ENCODE assay signal across 8 cellular contexts in genomic region chr19:49896863-49897621, GRCh38. TPM values are rescaled to one million over a fixed set of nuclear protein-coding genes. Genes with fewer than 3 reads are reported as not detected.
DNase-seq lines count a peak whose midpoint lies in the region; ATAC-seq, FAIRE-seq and TF ChIP-seq lines count a peak whose summit lies in the region.

Gene IL4I1 (minus strand): TSS chr19:49896887. CDS start chr19:49896160, 727 bp downstream.

- H3K9me2 ChIP-seq in PC-3 (replicated peaks; ENCODE audit: low read length), result no peaks in the 10 kb centered on the region

- H3K4me2 ChIP-seq in PC-3 (ENCODE audit: low read length), result peak within 1 kb of the TSS; percentile 18; the same call in 1 of the 2 replicates
- H3K4me2 ChIP-seq in HepG2 (ENCODE audit: low read depth, low read length), result peak within 1 kb of the TSS; percentile 10; the same call in 1 of the 2 replicates

- no peak for TF ChIP-seq CTCF in PC-3 (conservative IDR thresholded peaks at IDR 0.05; ENCODE audit: low read depth, low read length)
- TF ChIP-seq CTCF in HepG2 (CRISPR knock-in tag; IDR thresholded peaks at IDR 0.05), result no peak

- TF ChIP-seq EP300 in HepG2 (IDR thresholded peaks at IDR 0.05; ENCODE audit: low read depth in 2 of 2, low read length in 2 of 2), result no peak
- no peak for TF ChIP-seq EP300 in HepG2 (CRISPR knock-in tag; IDR thresholded peaks at IDR 0.05; ENCODE audit: borderline replicate concordance)

- no peaks in the 10 kb centered on the region for H3F3A ChIP-seq in PC-3 (ENCODE audit: low read length, unreplicated experiment)

- H3K27ac ChIP-seq in PC-3 (ENCODE audit: low read length) (peak within 1 kb of the TSS; percentile 17), HepG2 (ENCODE audit: extremely low read length, insufficient read depth, low read length) (no peak within 1 kb of the TSS)

- FAIRE-seq in H54 (lab: Jason Lieb, UNC) (no peak), HepG2 (lab: Jason Lieb, UNC) (no peak)

- H3K27me3 ChIP-seq in PC-3 (ENCODE audit: low read length), result no peaks in the 10 kb centered on the region
- peaks cover 9 to 17% of the 10 kb centered on the region in 2 experiments; a peak in 4 of 5 replicates for H3K27me3 ChIP-seq in HepG2 (ENCODE audit: control insufficient read depth in 1 of 2, insufficient read depth in 2 of 2, low read length in 2 of 2)

- ATAC-seq in PC-3, result peak; percentile 35; the same call in 1 of the 2 replicates
- ATAC-seq in HepG2, result no peak

- CTCF ChIA-PET in PC-3 (lab: Charles Lee) (no interaction called here), HepG2 (lab: Yijun Ruan, JAX; ENCODE audit: low intra/inter-chr PET ratio, low total read pairs) (no interaction called here)

- POLR2A ChIA-PET in PC-3 (lab: Charles Lee; ENCODE audit: unreplicated experiment), result no interaction called here
- POLR2A ChIA-PET in HepG2 (lab: Yijun Ruan, JAX), result no interaction called here

- intact Hi-C loops in PC-3 (cut with micrococcal nuclease), result no loop called here
- intact Hi-C loops in HepG2 (cut with micrococcal nuclease; ENCODE audit: unreplicated experiment), result no loop called here

- H3K79me2 ChIP-seq in PC-3 (ENCODE audit: low read length) (no peaks in the 10 kb centered on the region), HepG2 (ENCODE audit: insufficient read depth, low read length) (no peaks in the 10 kb centered on the region)

- H4K20me1 ChIP-seq in PC-3 (ENCODE audit: low read length) (no peaks in the 10 kb centered on the region), HepG2 (ENCODE audit: insufficient read depth, low read length) (no peaks in the 10 kb centered on the region)

- DNase-seq in GDM1 (lab: John Stamatoyannopoulos, UW) (peak; percentile 22), H54 (ENCODE audit: insufficient read length, low spot score) (peak; percentile 63), PC-3 (no peak), HepG2 (ENCODE audit: low spot score) (no peak), GOT3 (lab: John Stamatoyannopoulos, UW) (no peak)
- DNase-seq in activated effector memory CD4-positive, alpha-beta T cell treated with Interleukin-2 at 50 U/mL for 16 hours, result peak; percentile 51
- peak; percentile 79 for DNase-seq in stimulated activated CD8-positive, alpha-beta memory T cell treated with anti-CD3 and anti-CD28 coated beads, Interleukin-4, amount 100 ng/mL, for 48 hours
- no peak for DNase-seq in NK-92 treated with Interleukin-12 subunit alpha and Interleukin-12 subunit beta, amount 100 ng/mL, for 24 hours (lab: John Stamatoyannopoulos, UW)

- H3K4me1 ChIP-seq in PC-3 (ENCODE audit: insufficient read depth, low read length) (peaks cover 12% of the 10 kb centered on the region), HepG2 (ENCODE audit: insufficient read depth, low read length) (peaks cover 18% of the 10 kb centered on the region)

- H3K9ac ChIP-seq in PC-3 (ENCODE audit: low read length) (0 out of 2 replicates have a peak within 1 kb of the TSS, but pooled peaks have one; percentile 1), HepG2 (ENCODE audit: insufficient read depth, low read depth, low read length) (no peak within 1 kb of the TSS)

- H3K36me3 ChIP-seq in PC-3 (ENCODE audit: low read depth, low read length), result no peaks in the 10 kb centered on the region
- H3K36me3 ChIP-seq in HepG2 (replicated peaks in 1 of 2; ENCODE audit: control insufficient read depth in 1 of 2, insufficient read depth in 2 of 2, low read length in 2 of 2), result no peaks in the 10 kb centered on the region

- H3K4me3 ChIP-seq in PC-3 (ENCODE audit: low read length) (no peak within 1 kb of the TSS), HepG2 (replicated peaks in 1 of 3; ENCODE audit: insufficient read depth in 1 of 3, low read depth in 2 of 3, low read length in 3 of 3) (peak within 1 kb of the TSS in 1 of 3 experiments; percentile 10; a peak in 1 of 6 replicates)

- BruUV-seq in PC-3 (replicated peaks; lab: Mats Ljungman, UMichigan), result no TSS peak
- no TSS peak for BruUV-seq in HepG2 (replicated peaks; lab: Mats Ljungman, UMichigan)

- no peak for TF ChIP-seq RAD21 in HepG2 (CRISPR knock-in tag; IDR thresholded peaks at IDR 0.05)

- H2AFZ ChIP-seq in PC-3 (ENCODE audit: low read length) (peak within 1 kb of the TSS; percentile 39; the same call in 1 of the 2 replicates), HepG2 (ENCODE audit: low read length) (no peak within 1 kb of the TSS)

- in situ Hi-C loops in HepG2 (cut with HindIII; ENCODE audit: extremely low pct_ligation_motif_present, low pct_unique_long_range_greater_than_20kb), result no loop called here

- WGBS in HepG2 (ENCODE audit: low lambda C conversion rate), result 38% methylated on average over 17 of the region's 20 CpGs

- H3K9me3 ChIP-seq in PC-3 (ENCODE audit: low read length), result no peaks in the 10 kb centered on the region
- no peaks in the 10 kb centered on the region for H3K9me3 ChIP-seq in HepG2 (ENCODE audit: low read length)

- TF ChIP-seq POLR2A in H54 (IDR thresholded peaks at IDR 0.05; ENCODE audit: low read depth, low read length) (no peak), HepG2 (IDR thresholded peaks at IDR 0.05; ENCODE audit: insufficient read depth in 1 of 2, low read depth in 2 of 2, low read length in 2 of 2) (no peak)

TF ChIP-seq in HepG2, 621 proteins besides CTCF, POLR2A, EP300 and RAD21:
- TF ChIP-seq RFXANK (CRISPR knock-in tag; IDR thresholded peaks at IDR 0.05) (no peak), CREB1 (IDR thresholded peaks at IDR 0.05) (0 out of 2 replicates have a peak, but pooled peaks have one; percentile 8), CREB1 (CRISPR knock-in tag; IDR thresholded peaks at IDR 0.05) (no peak), MLXIP (CRISPR knock-in tag; IDR thresholded peaks at IDR 0.05; ENCODE audit: borderline replicate concordance) (no peak), NFE2L2 (IDR thresholded peaks at IDR 0.05; ENCODE audit: low read length) (no peak), HDAC6 (IDR thresholded peaks at IDR 0.05; ENCODE audit: low read depth, low read length) (no peak)

RNA-seq across cellular contexts. Expression of gene IL4I1, which starts in this region (rescaled TPM):
- total RNA-seq in PC-3 (2014; rRNA removed) (0.29 and 2.2 TPM in 2 replicates), HepG2 (2016; rRNA removed; fragmentation: Illumina TruSeq; extraction: Trizol) (not detected in 2 replicates)
- not detected in 2 replicates for total RNA-seq in HepG2 (2016; cell fraction: cytosol; rRNA removed; fragmentation: Illumina TruSeq; extraction: Trizol; ENCODE audit: low read depth)
- total RNA-seq in HepG2 (2016; cell fraction: insoluble cytoplasmic fraction; rRNA removed; fragmentation: Illumina TruSeq; extraction: Trizol), result 0.18 and 0.30 TPM in 2 replicates
- total RNA-seq in HepG2 (2016; cell fraction: membrane; rRNA removed; fragmentation: Illumina TruSeq; extraction: Trizol), result not detected in 2 replicates
- not detected in 2 replicates for total RNA-seq in HepG2 (2016; cell fraction: nucleus; rRNA removed; fragmentation: Illumina TruSeq; extraction: Trizol)
- not detected in 2 replicates for polyA plus RNA-seq in HepG2 (2011; rRNA removed)
- polyA plus RNA-seq in HepG2 (2011; cell fraction: cytosol; rRNA removed), result 0.08 TPM in 1 of 2 replicates, not detected in the other
- polyA plus RNA-seq in HepG2 (2011; cell fraction: nucleus; rRNA removed), result 0.16 and 0.28 TPM in 2 replicates
- polyA plus RNA-seq in HepG2 (2012), result 0.50 TPM in 1 of 2 replicates, not detected in the other
- polyA plus RNA-seq in HepG2 (2016; cell fraction: cytosol; fragmentation: Illumina TruSeq; extraction: Trizol; ENCODE audit: low read depth), result 0.29 TPM in 1 of 2 replicates, not detected in the other
- polyA plus RNA-seq in HepG2 (2016; cell fraction: insoluble cytoplasmic fraction; fragmentation: Illumina TruSeq; extraction: Trizol; ENCODE audit: low read depth), result not detected in 2 replicates
- not detected in 2 replicates for polyA plus RNA-seq in HepG2 (2016; cell fraction: membrane; fragmentation: Illumina TruSeq; extraction: Trizol; ENCODE audit: low read depth)
- not detected in 2 replicates for polyA plus RNA-seq in HepG2 (2016; cell fraction: nucleus; fragmentation: Illumina TruSeq; extraction: Trizol; ENCODE audit: insufficient read depth, low read depth)
- polyA minus RNA-seq in HepG2 (2011; rRNA and poly(A)+ RNA removed; ENCODE audit: low replicate concordance), result 0.09 TPM in 1 of 2 replicates, not detected in the other
- polyA minus RNA-seq in HepG2 (2011; cell fraction: cytosol; rRNA and poly(A)+ RNA removed), result not detected in 2 replicates
- not detected in 2 replicates for polyA minus RNA-seq in HepG2 (2011; cell fraction: nucleus; rRNA and poly(A)+ RNA removed)

Comparison
In these comparisons a context has a peak if more than half of its experiments do, and no peak if none do; other contexts are left out.
1. DNase-seq: peak in GDM1 (single experiment), H54 (single experiment), activated effector memory CD4-positive, alpha-beta T cell treated with Interleukin-2 at 50 U/mL for 16 hours (single experiment) and stimulated activated CD8-positive, alpha-beta memory T cell treated with anti-CD3 and anti-CD28 coated beads, Interleukin-4, amount 100 ng/mL, for 48 hours (single experiment); none in PC-3 (single experiment), HepG2 (single experiment), GOT3 (single experiment) and NK-92 treated with Interleukin-12 subunit alpha and Interleukin-12 subunit beta, amount 100 ng/mL, for 24 hours (single experiment).